ENCODE assay signal across 1 cellular context in the genomic region with DNA sequence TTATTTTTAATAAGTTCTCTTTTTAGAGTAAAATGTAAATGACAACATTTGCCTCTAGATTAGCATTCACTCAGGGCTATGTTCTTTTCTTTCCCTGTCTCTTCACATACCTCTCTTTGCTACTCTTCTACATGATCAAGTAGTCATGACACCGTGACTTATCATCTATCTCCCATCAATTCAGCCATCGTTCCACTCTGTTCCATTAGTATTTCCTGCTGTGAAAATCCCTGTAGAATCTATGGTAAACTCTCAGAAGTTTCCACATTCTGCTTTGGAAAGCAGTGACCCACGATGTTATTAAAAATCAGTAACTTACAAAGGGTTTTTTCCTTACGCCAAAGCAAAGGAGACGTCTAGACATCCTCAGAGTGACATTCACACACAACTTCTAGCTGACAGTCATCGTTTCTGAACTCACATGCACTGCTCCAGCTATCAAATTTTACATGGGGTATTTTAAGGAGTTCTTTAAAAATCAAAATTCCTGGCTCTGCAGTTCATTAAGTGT.
A peak's percentile ranks its signal among the peaks of the same experiment; 100 is the strongest.
TF ChIP-seq lines count a peak whose summit lies in the region.

No MANE protein-coding gene starts in this region.

TF ChIP-seq in HEK293, 187 proteins besides CTCF, POLR2A, EP300 and RAD21 (continued from another document):
- no peak for TF ChIP-seq KLF7 (tag by site-specific recombination; IDR thresholded peaks at IDR 0.05; ENCODE audit: borderline replicate concordance)
- 0 out of 2 replicates have a peak, but pooled peaks have one; percentile 22 for TF ChIP-seq ZNF843 (tag by site-specific recombination; IDR thresholded peaks at IDR 0.05)
- TF ChIP-seq FEZF1 (tag by site-specific recombination; IDR thresholded peaks at IDR 0.05) = peak; percentile 53; the same call in 1 of the 2 replicates
- no peak; the same call in 1 of the 2 replicates for TF ChIP-seq ZNF366 (tag by site-specific recombination; conservative IDR thresholded peaks at IDR 0.05)
- no peak for TF ChIP-seq ZNF239 (tag by site-specific recombination; IDR thresholded peaks at IDR 0.05)
- TF ChIP-seq ZBTB11 (tag by site-specific recombination; conservative IDR thresholded peaks at IDR 0.05; ENCODE audit: low read depth) = no peak
- TF ChIP-seq ZFP3 (tag by site-specific recombination; IDR thresholded peaks at IDR 0.05; ENCODE audit: low read depth) = no peak
- no peak for TF ChIP-seq ZNF677 (tag by site-specific recombination; IDR thresholded peaks at IDR 0.05)
- TF ChIP-seq, protein P1, sequence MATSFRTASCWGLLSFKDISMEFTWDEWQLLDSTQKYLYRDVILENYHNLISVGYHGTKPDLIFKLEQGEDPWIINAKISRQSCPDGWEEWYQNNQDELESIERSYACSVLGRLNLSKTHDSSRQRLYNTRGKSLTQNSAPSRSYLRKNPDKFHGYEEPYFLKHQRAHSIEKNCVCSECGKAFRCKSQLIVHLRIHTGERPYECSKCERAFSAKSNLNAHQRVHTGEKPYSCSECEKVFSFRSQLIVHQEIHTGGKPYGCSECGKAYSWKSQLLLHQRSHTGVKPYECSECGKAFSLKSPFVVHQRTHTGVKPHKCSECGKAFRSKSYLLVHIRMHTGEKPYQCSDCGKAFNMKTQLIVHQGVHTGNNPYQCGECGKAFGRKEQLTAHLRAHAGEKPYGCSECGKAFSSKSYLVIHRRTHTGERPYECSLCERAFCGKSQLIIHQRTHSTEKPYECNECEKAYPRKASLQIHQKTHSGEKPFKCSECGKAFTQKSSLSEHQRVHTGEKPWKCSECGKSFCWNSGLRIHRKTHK (tag by site-specific recombination; IDR thresholded peaks at IDR 0.05) = no peak
- no peak for TF ChIP-seq ZNF391 (tag by site-specific recombination; IDR thresholded peaks at IDR 0.05; ENCODE audit: borderline replicate concordance, low read depth)
